1 cellular context compared by ENCODE assay signal in genomic region chr16:87964049-87964448, GRCh38.
TF ChIP-seq lines count a peak whose summit lies in the region.

No MANE protein-coding gene starts in this region.

TF ChIP-seq in H1, 55 proteins besides CTCF, POLR2A, EP300 and RAD21:
- TF ChIP-seq ZNF274 (IDR thresholded peaks at IDR 0.05; ENCODE audit: borderline replicate concordance, extremely low read depth, low read length) (no peak), BRCA1 (IDR thresholded peaks at IDR 0.05; ENCODE audit: low read depth, low read length) (no peak), POU5F1 (IDR thresholded peaks at IDR 0.05; ENCODE audit: low read depth, low read length) (no peak), NRF1 (IDR thresholded peaks at IDR 0.05; ENCODE audit: low read depth, low read length) (no peak), RBBP5 (IDR thresholded peaks at IDR 0.05; ENCODE audit: borderline replicate concordance, low read depth, low read length) (no peak), KDM4A (IDR thresholded peaks at IDR 0.05; ENCODE audit: low read depth, low read length, severe bottlenecking) (no peak), EGR1 (IDR thresholded peaks at IDR 0.05; ENCODE audit: borderline replicate concordance, low read depth, low read length) (no peak), TBP (IDR thresholded peaks at IDR 0.05; ENCODE audit: low read depth, low read length) (no peak), BACH1 (IDR thresholded peaks at IDR 0.05; ENCODE audit: low read length) (no peak), TEAD4 (IDR thresholded peaks at IDR 0.05; ENCODE audit: low read depth, low read length) (no peak), SIRT6 (IDR thresholded peaks at IDR 0.05; ENCODE audit: low read length) (no peak), CREB1 (IDR thresholded peaks at IDR 0.05) (no peak), HDAC6 (IDR thresholded peaks at IDR 0.05; ENCODE audit: low read depth, low read length) (no peak), JUN (IDR thresholded peaks at IDR 0.05; ENCODE audit: low read depth, low read length) (no peak), SUZ12 (IDR thresholded peaks at IDR 0.05; ENCODE audit: low read length) (no peak), NANOG (IDR thresholded peaks at IDR 0.05; ENCODE audit: insufficient read depth, low read depth, low read length, poor library complexity, severe bottlenecking) (no peak), JUND (IDR thresholded peaks at IDR 0.05; ENCODE audit: low read length) (no peak), SP4 (IDR thresholded peaks at IDR 0.05; ENCODE audit: low read length) (no peak)
TF ChIP-seq in H1: peak in this region for 0.
